Comparison of ENCODE assay signal across 8 cellular contexts in the genomic region with DNA sequence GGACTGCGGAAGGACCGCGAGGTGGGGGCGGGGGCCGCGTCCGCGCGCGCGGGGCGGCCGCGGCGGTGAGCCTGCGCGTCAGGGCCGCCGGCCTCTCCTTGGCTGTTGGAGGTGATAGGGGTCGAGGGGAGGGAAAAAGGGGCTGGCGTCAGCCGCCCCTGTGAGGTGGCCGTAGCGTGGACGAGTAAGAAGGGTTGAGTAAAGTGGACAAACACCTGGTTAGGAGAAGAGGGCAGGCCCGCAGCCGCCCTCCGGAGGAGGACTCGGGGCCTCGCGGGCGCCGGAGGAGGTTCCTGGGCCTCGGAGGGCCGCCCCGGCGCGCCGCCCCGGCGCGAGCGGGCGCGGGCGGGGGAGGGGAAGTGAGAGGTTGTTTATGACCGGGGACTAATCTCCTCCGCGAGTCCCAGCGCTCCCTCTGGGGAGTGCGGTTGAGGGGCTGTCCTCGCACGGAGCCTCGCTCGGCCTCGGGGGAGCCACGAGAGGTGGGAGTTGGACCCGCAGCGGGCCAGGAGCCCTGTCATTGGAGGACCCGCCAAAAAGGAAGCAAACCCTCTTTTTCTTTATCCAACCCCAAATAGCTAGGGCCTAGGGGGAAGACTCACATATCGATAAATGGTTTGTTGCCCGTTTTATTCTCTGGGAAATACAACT. TPM values are rescaled to one million over a fixed set of nuclear protein-coding genes. Genes with fewer than 3 reads are reported as not detected.
DNase-seq lines count a peak whose midpoint lies in the region; ATAC-seq, FAIRE-seq and TF ChIP-seq lines count a peak whose summit lies in the region.

No MANE protein-coding gene starts in this region.

- H4K20me1 ChIP-seq in BLaER1 treated with 17β-estradiol and CSF1 and Interleukin-3, amounts not matched to agents 10 nM and 100 nM = peaks cover 0 to 10% (median 0%) of the 10 kb centered on the region in 11 experiments; a peak in 1 of 22 replicates
- H4K20me1 ChIP-seq in OCI-LY7 (ENCODE audit: insufficient read depth, low read length) = no peaks in the 10 kb centered on the region

- POLR2A ChIA-PET in OCI-LY7 (lab: Charles Lee) = interaction anchor here (0.5 to 3.3 kb wide), 62 partner anchors 9 to 581 kb away, joined by 3 to 24 read pairs (median 4); no protein-coding TSS in a partner anchor

- H3K4me1 ChIP-seq in BLaER1 treated with 17β-estradiol and CSF1 and Interleukin-3, amounts not matched to agents 10 nM and 100 nM = peaks cover 22 to 48% (median 36%) of the 10 kb centered on the region in 10 experiments
- H3K4me1 ChIP-seq in OCI-LY7 (ENCODE audit: insufficient read depth, low read length, poor library complexity, severe bottlenecking) = peaks cover 27% of the 10 kb centered on the region

- peak overlapping the region; percentile 87 for H3K4me3 Mint-ChIP-seq in activated T-helper 17 cell treated with anti-CD3 and anti-CD28 coated beads, Interleukin-2, amount 50 U/mL, for 72 hours

- H3K9me2 ChIP-seq in OCI-LY7 (ENCODE audit: insufficient read depth, low read length) = no peaks in the 10 kb centered on the region

- peak overlapping the region; percentile 79 to 97 (median 91) for H3K4me2 ChIP-seq in BLaER1 treated with 17β-estradiol and CSF1 and Interleukin-3, amounts not matched to agents 10 nM and 100 nM
- H3K4me2 ChIP-seq in OCI-LY7 (ENCODE audit: low read length) = peak overlapping the region; percentile 81

- no peak for FAIRE-seq in GM19239 (lab: Jason Lieb, UNC)

- intact Hi-C loops in OCI-LY7 (cut with micrococcal nuclease; ENCODE audit: unreplicated experiment) = loop anchor here (1.0 to 5.0 kb wide), 5 partner anchors 35 to 999 kb away; partner anchors contain the start of genes DHRS12, VPS36 and WDFY2

- H3K9ac ChIP-seq in BLaER1 treated with 17β-estradiol and CSF1 and Interleukin-3, amounts not matched to agents 10 nM and 100 nM = peak overlapping the region; percentile 97 to 100 (median 99)

- peaks cover 36 to 54% (median 44%) of the 10 kb centered on the region in 11 experiments for H3K36me3 ChIP-seq in BLaER1 treated with 17β-estradiol and CSF1 and Interleukin-3, amounts not matched to agents 10 nM and 100 nM
- H3K36me3 ChIP-seq in OCI-LY7 (ENCODE audit: insufficient read depth, low read length) = peaks cover 51% of the 10 kb centered on the region

- no peak for TF ChIP-seq CTCF in OCI-LY7 (conservative IDR thresholded peaks at IDR 0.05; ENCODE audit: low read length)
- no peak for TF ChIP-seq CTCF in foreskin fibroblast (IDR thresholded peaks at IDR 0.05; ENCODE audit: low read depth, low read length)
- TF ChIP-seq CTCF in omental fat pad (IDR thresholded peaks at IDR 0.05) = no peak

- H3K79me2 ChIP-seq in OCI-LY7 (ENCODE audit: insufficient read depth, low read depth, low read length) = peaks cover 17% of the 10 kb centered on the region; the same call in 1 of the 2 replicates

- H3K9me3 ChIP-seq in BLaER1 treated with 17β-estradiol and CSF1 and Interleukin-3, amounts not matched to agents 10 nM and 100 nM (replicated peaks in 1 of 11) = peaks cover 12 to 25% (median 21%) of the 10 kb centered on the region in 11 experiments
- peaks cover 17% of the 10 kb centered on the region; the same call in 1 of the 2 replicates for H3K9me3 ChIP-seq in OCI-LY7 (ENCODE audit: low read length)

- no peaks in the 10 kb centered on the region for H3K9me3 Mint-ChIP-seq in activated T-helper 17 cell treated with anti-CD3 and anti-CD28 coated beads, Interleukin-2, amount 50 U/mL, for 72 hours

- H3K4me3 ChIP-seq in BLaER1 treated with 17β-estradiol and CSF1 and Interleukin-3, amounts not matched to agents 10 nM and 100 nM = peak overlapping the region; percentile 65 to 90 (median 74)
- H3K4me3 ChIP-seq in OCI-LY7 (ENCODE audit: low read depth, low read length, poor library complexity, severe bottlenecking) = peak overlapping the region; percentile 73
- H3K4me3 ChIP-seq in foreskin fibroblast (ENCODE audit: low read depth in 1 of 2, low read length in 2 of 2) = peak overlapping the region; percentile 53 to 76

- H3K4me1 Mint-ChIP-seq in activated T-helper 17 cell treated with anti-CD3 and anti-CD28 coated beads, Interleukin-2, amount 50 U/mL, for 72 hours = peaks cover 22% of the 10 kb centered on the region

- peak; percentile 63 for DNase-seq in GM19239 (ENCODE audit: insufficient read length, low spot score)
- peak; percentile 84 for DNase-seq in OCI-LY7 (ENCODE audit: low spot score)
- peak in 1 of 2 donors; percentile 90 for DNase-seq in foreskin fibroblast
- peak; percentile 36 for DNase-seq in omental fat pad (ENCODE audit: low spot score)

- H3K27me3 ChIP-seq in BLaER1 treated with 17β-estradiol and CSF1 and Interleukin-3, amounts not matched to agents 10 nM and 100 nM = no peaks in the 10 kb centered on the region

- peaks cover 83% of the 10 kb centered on the region for H3K36me3 Mint-ChIP-seq in activated T-helper 17 cell treated with anti-CD3 and anti-CD28 coated beads, Interleukin-2, amount 50 U/mL, for 72 hours (ENCODE audit: low read depth)

- peak overlapping the region; percentile 96 for H3K27ac Mint-ChIP-seq in activated T-helper 17 cell treated with anti-CD3 and anti-CD28 coated beads, Interleukin-2, amount 50 U/mL, for 72 hours

- CTCF ChIA-PET in OCI-LY7 (lab: Charles Lee; ENCODE audit: unreplicated experiment) = interaction anchor here (1.0 to 1.9 kb wide), 4 partner anchors 33 to 379 kb away, joined by 3 to 5 read pairs (median 4); no protein-coding TSS in a partner anchor

- no TSS peak for BruUV-seq in OCI-LY7 (replicated peaks; lab: Mats Ljungman, UMichigan)

- H3K27ac ChIP-seq in BLaER1 treated with 17β-estradiol and CSF1 and Interleukin-3, amounts not matched to agents 10 nM and 100 nM = peak overlapping the region; percentile 97 to 100 (median 99)
- peak overlapping the region; percentile 84 for H3K27ac ChIP-seq in OCI-LY7 (ENCODE audit: low read depth, low read length, poor library complexity, severe bottlenecking)
- peak overlapping the region; percentile 98 for H3K27ac ChIP-seq in temporal lobe (ENCODE audit: low read depth, low read length)

- ATAC-seq in HG03378 (IDR thresholded peaks at IDR 0.05; ENCODE audit: unreplicated experiment) (peak; percentile 38), omental fat pad (ENCODE audit: low FRiP score) (peak; percentile 68)
- ATAC-seq in activated T-helper 17 cell treated with anti-CD3 and anti-CD28 coated beads, Interleukin-2, amount 50 U/mL, for 72 hours (replicated peaks) = peak; percentile 62

- peak overlapping the region; percentile 76 for H2AFZ ChIP-seq in OCI-LY7 (ENCODE audit: low read length)

- H3K27me3 Mint-ChIP-seq in activated T-helper 17 cell treated with anti-CD3 and anti-CD28 coated beads, Interleukin-2, amount 50 U/mL, for 72 hours = no peaks in the 10 kb centered on the region

RNA-seq across cellular contexts. Expression of gene INTS6, which starts 0.6 kb away (rescaled TPM):
- 37.0 and 45.6 TPM in 2 replicates for total RNA-seq in OCI-LY7 (2014; rRNA removed; shearing (Covaris generic))
- 51.9 and 58.7 TPM in 2 replicates for total RNA-seq in OCI-LY7 (2022)
- 10 to 100 TPM; 54.2 to 69.4 TPM for total RNA-seq in activated T-helper 17 cell treated with anti-CD3 and anti-CD28 coated beads, Interleukin-2, amount 50 U/mL, for 72 hours
- total RNA-seq in omental fat pad = 10 to 100 TPM; 31.3 to 69.7 (median 40.0) TPM
- total RNA-seq in temporal lobe = 31.7 TPM
